ENCODE assay signal across 8 cellular contexts in genomic region chr12:108701779-108702435, GRCh38. TPM values are rescaled to one million over a fixed set of nuclear protein-coding genes. Genes with fewer than 3 reads are reported as not detected.
DNase-seq lines count a peak whose midpoint lies in the region; ATAC-seq and TF ChIP-seq lines count a peak whose summit lies in the region.

No MANE protein-coding gene starts in this region.

- H3K9me3 ChIP-seq in breast epithelium = no peaks in the 10 kb centered on the region
- no peaks in the 10 kb centered on the region for H3K9me3 ChIP-seq in mesodermal cell (ENCODE audit: control insufficient read depth, low read length)
- H3K9me3 ChIP-seq in tibial nerve = no peaks in the 10 kb centered on the region
- H3K9me3 ChIP-seq in T-helper 17 cell (ENCODE audit: control insufficient read depth, low read length, poor library complexity, severe bottlenecking) = no peaks in the 10 kb centered on the region

- H3K9me3 Mint-ChIP-seq in activated CD4-positive, alpha-beta T cell treated with anti-CD3 and anti-CD28 coated beads, Interleukin-2, amount 10 ng/mL, durations not matched to agents 24 days and 14 days = no peaks in the 10 kb centered on the region

- TF ChIP-seq EP300 in tibial nerve (IDR thresholded peaks at IDR 0.05) = no peak

- no peaks in the 10 kb centered on the region for H3K27me3 Mint-ChIP-seq in activated CD4-positive, alpha-beta T cell treated with anti-CD3 and anti-CD28 coated beads, Interleukin-2, amount 10 ng/mL, durations not matched to agents 24 days and 14 days
- no peaks in the 10 kb centered on the region for H3K27me3 Mint-ChIP-seq in T-helper 17 cell

- H3K27ac Mint-ChIP-seq in activated CD4-positive, alpha-beta T cell treated with anti-CD3 and anti-CD28 coated beads, Interleukin-2, amount 10 ng/mL, durations not matched to agents 24 days and 14 days = peak overlapping the region; percentile 35
- H3K27ac Mint-ChIP-seq in T-helper 17 cell = no peak overlapping the region

- no peak overlapping the region for H3K4me3 Mint-ChIP-seq in activated CD4-positive, alpha-beta T cell treated with anti-CD3 and anti-CD28 coated beads, Interleukin-2, amount 10 ng/mL, durations not matched to agents 24 days and 14 days
- H3K4me3 Mint-ChIP-seq in T-helper 17 cell = no peak overlapping the region

- ATAC-seq in HG02852 (IDR thresholded peaks at IDR 0.05; ENCODE audit: unreplicated experiment) (no peak), T-helper 17 cell (no peak), GM18858 (IDR thresholded peaks at IDR 0.05; ENCODE audit: unreplicated experiment) (no peak)

- no peak for TF ChIP-seq CTCF in breast epithelium (IDR thresholded peaks at IDR 0.05)
- TF ChIP-seq CTCF in tibial nerve (IDR thresholded peaks at IDR 0.05) = no peak

- H3K27me3 ChIP-seq in breast epithelium (no peaks in the 10 kb centered on the region), tibial nerve (no peaks in the 10 kb centered on the region)

- H3K4me3 ChIP-seq in breast epithelium (peak overlapping the region in 1 of 3 donors; percentile 24), mesodermal cell (ENCODE audit: extremely low read depth, insufficient read depth, low read length, poor library complexity, severe bottlenecking) (no peak overlapping the region), tibial nerve (no peak overlapping the region)

- peaks cover 23% of the 10 kb centered on the region for H3K36me3 Mint-ChIP-seq in activated CD4-positive, alpha-beta T cell treated with anti-CD3 and anti-CD28 coated beads, Interleukin-2, amount 10 ng/mL, durations not matched to agents 24 days and 14 days (ENCODE audit: low read depth)
- no peaks in the 10 kb centered on the region for H3K36me3 Mint-ChIP-seq in T-helper 17 cell (ENCODE audit: low read depth)

- intact Hi-C loops in activated CD4-positive, alpha-beta T cell treated with anti-CD3 and anti-CD28 coated beads, Interleukin-2, amount 10 ng/mL, durations not matched to agents 24 days and 14 days (cut with micrococcal nuclease) = no loop called here
- intact Hi-C loops in breast epithelium (cut with DNase I; ENCODE audit: low total_unique reads) = no loop called here

- no peaks in the 10 kb centered on the region for H3K36me3 ChIP-seq in breast epithelium
- peaks cover 63% of the 10 kb centered on the region for H3K36me3 ChIP-seq in mesodermal cell (ENCODE audit: control insufficient read depth, insufficient read depth, low read length)
- peaks cover 0 to 19% (median 0%) of the 10 kb centered on the region in 3 donors for H3K36me3 ChIP-seq in tibial nerve

- peaks cover 19% of the 10 kb centered on the region for H3K4me1 Mint-ChIP-seq in activated CD4-positive, alpha-beta T cell treated with anti-CD3 and anti-CD28 coated beads, Interleukin-2, amount 10 ng/mL, durations not matched to agents 24 days and 14 days
- H3K4me1 Mint-ChIP-seq in T-helper 17 cell = peaks cover 11% of the 10 kb centered on the region

- 39 to 40% methylated on average over 1 to 2 of the region's 5 CpGs for WGBS in mesodermal cell (ENCODE audit: insufficient coverage in 2 of 2), 2 experiments
- WGBS in tibial nerve, 2 donors = 27 to 29% methylated on average over 5 of the region's 5 CpGs

- H3K4me1 ChIP-seq in breast epithelium = peaks cover 0 to 16% of the 10 kb centered on the region in 2 donors
- peaks cover 44% of the 10 kb centered on the region for H3K4me1 ChIP-seq in mesodermal cell (ENCODE audit: control insufficient read depth, insufficient read depth, low read length, poor library complexity, severe bottlenecking)
- peaks cover 0 to 51% (median 17%) of the 10 kb centered on the region in 4 donors for H3K4me1 ChIP-seq in tibial nerve

- TF ChIP-seq POLR2A in breast epithelium (IDR thresholded peaks at IDR 0.05) (no peak), tibial nerve (IDR thresholded peaks at IDR 0.05) (no peak)

- H3K27ac ChIP-seq in breast epithelium (peak overlapping the region; percentile 27 to 71), mesodermal cell (ENCODE audit: low read depth, low read length, severe bottlenecking) (peak overlapping the region; percentile 88), tibial nerve (peak overlapping the region in 3 of 4 donors; percentile 41 to 79 (median 77))

- no peak for DNase-seq in activated CD4-positive, alpha-beta T cell treated with anti-CD3 and anti-CD28 coated beads, Interleukin-2, amount 10 ng/mL, durations not matched to agents 24 days and 14 days
- no peak for DNase-seq in activated CD4-positive, alpha-beta T cell treated with anti-CD3 and anti-CD28 coated beads, Interleukin-2, amount 50 U/mL, for 4 hours
- DNase-seq in breast epithelium (ENCODE audit: low spot score in 2 of 2) (no peak), tibial nerve (ENCODE audit: low spot score in 2 of 2) (no peak), T-helper 17 cell (no peak)

RNA-seq across cellular contexts. Expression of gene CORO1C, which starts 29.4 kb away (rescaled TPM):
- total RNA-seq in activated CD4-positive, alpha-beta T cell treated with anti-CD3 and anti-CD28 coated beads, Interleukin-2, amount 10 ng/mL, durations not matched to agents 24 days and 14 days = 64.6 and 70.1 TPM in 2 replicates
- total RNA-seq in breast epithelium = 100 to 1,000 TPM; 121 to 155 (median 149) TPM
- 168 TPM for polyA plus RNA-seq in mesodermal cell (2013, experiment 1 of 2)
- polyA plus RNA-seq in mesodermal cell (2013, experiment 2 of 2) = 149 TPM
- total RNA-seq in tibial nerve = 100 to 1,000 TPM; 110 to 181 (median 158) TPM
- total RNA-seq in T-helper 17 cell = 10 to 100 TPM; 13.3 to 61.1 TPM
